Comparison of ENCODE assay signal across 18 cellular contexts in genomic region chr10:119677126-119677525, GRCh38. TPM values are rescaled to one million over a fixed set of nuclear protein-coding genes. Genes with fewer than 3 reads are reported as not detected.
DNase-seq lines count a peak whose midpoint lies in the region; ATAC-seq and TF ChIP-seq lines count a peak whose summit lies in the region.
"Had no signal": no experiment of that assay in that cellular context is flagged by ENCODE, and none has a peak within 500 bp of the region (broad histone marks: within the 10 kb centered on the region; RNA-seq: fewer than 3 reads in every experiment).

No MANE protein-coding gene starts in this region.

- H3K27me3 ChIP-seq in A673 (replicated peaks; ENCODE audit: insufficient read depth, low read depth, low read length, poor library complexity) (no peaks in the 10 kb centered on the region), Panc1 (ENCODE audit: control insufficient read depth, insufficient read depth, low read length) (no peaks in the 10 kb centered on the region), endodermal cell (ENCODE audit: control insufficient read depth, insufficient read depth, low read length, poor library complexity, severe bottlenecking) (no peaks in the 10 kb centered on the region)
- H3K27me3 ChIP-seq: BLaER1 had no signal

- TF ChIP-seq CTCF in A673 (conservative IDR thresholded peaks at IDR 0.05; ENCODE audit: low read depth, low read length), result no peak
- TF ChIP-seq CTCF in Calu3 (IDR thresholded peaks at IDR 0.05; ENCODE audit: unreplicated experiment), result no peak
- no peak for TF ChIP-seq CTCF in Panc1 (IDR thresholded peaks at IDR 0.05)
- no peak for TF ChIP-seq CTCF in endodermal cell (conservative IDR thresholded peaks at IDR 0.05)

- H3K27me3 Mint-ChIP-seq in Calu3 (ENCODE audit: unreplicated experiment) (no peaks in the 10 kb centered on the region), endodermal cell (ENCODE audit: insufficient read depth) (peaks cover 2% of the 10 kb centered on the region)

- in situ Hi-C loops in Panc1 (cut with HindIII; ENCODE audit: low pct_unique_long_range_greater_than_20kb, low sequenced_read_pairs), result no loop called here

- BruUV-seq in A673 (replicated peaks; lab: Mats Ljungman, UMichigan) (TSS peak; percentile 66), Calu3 (replicated peaks; lab: Mats Ljungman, UMichigan) (TSS peak; percentile 52), Panc1 (replicated peaks; lab: Mats Ljungman, UMichigan) (TSS peak; percentile 86)

- H3K4me3 Mint-ChIP-seq in Calu3 (ENCODE audit: low read depth, unreplicated experiment) (no peak overlapping the region), endodermal cell (no peak overlapping the region)
- H3K4me3 Mint-ChIP-seq: CD8-positive, alpha-beta T cell had no signal

- ATAC-seq in Panc1, result no peak
- ATAC-seq in HG03342 (IDR thresholded peaks at IDR 0.05; ENCODE audit: unreplicated experiment), result no peak
- ATAC-seq: A549; CD8-positive, alpha-beta T cell; SK-N-SH treated with all-trans-retinoic acid at 6 μM for 48 hours had no signal

- WGBS in endodermal cell (ENCODE audit: insufficient coverage in 1 of 2, insufficient read length in 1 of 2), 2 experiments, result 92 to 94% methylated on average over 5 to 6 of the region's 6 CpGs

- H3K9me3 ChIP-seq in A673 (ENCODE audit: low read depth, low read length, poor library complexity, severe bottlenecking), result no peaks in the 10 kb centered on the region
- no peaks in the 10 kb centered on the region for H3K9me3 ChIP-seq in Panc1 (ENCODE audit: control insufficient read depth, insufficient read depth, low read depth, low read length)
- H3K9me3 ChIP-seq in endodermal cell (ENCODE audit: control insufficient read depth, low read length), result no peaks in the 10 kb centered on the region
- H3K9me3 ChIP-seq: A549, BLaER1 had no signal

- H3K27ac Mint-ChIP-seq in Calu3 (ENCODE audit: unreplicated experiment) (no peak overlapping the region), endodermal cell (peak overlapping the region; percentile 23)
- H3K27ac Mint-ChIP-seq: CD8-positive, alpha-beta T cell had no signal

- H3K36me3 Mint-ChIP-seq in Calu3 (ENCODE audit: insufficient read depth, unreplicated experiment) (peaks cover 30% of the 10 kb centered on the region), endodermal cell (ENCODE audit: low read depth) (peaks cover 35% of the 10 kb centered on the region)

- DNase-seq in A673 (ENCODE audit: low spot score), result no peak
- DNase-seq in Calu3, result no peak
- DNase-seq in Panc1 (ENCODE audit: low read depth, low spot score), result no peak
- no peak for DNase-seq in endodermal cell
- DNase-seq in NCI-H146 (lab: John Stamatoyannopoulos, UW), result no peak
- DNase-seq in NOMO-1 treated with DMSO at 0.1 percent for 48 hours (lab: John Stamatoyannopoulos, UW; ENCODE audit: unreplicated experiment), result no peak
- no peak for DNase-seq in NCI-H2171 (lab: John Stamatoyannopoulos, UW)
- DNase-seq: CD8-positive, alpha-beta T cell; GDM1; NCI-H1105; NCI-H2029 treated with DMSO at 0.1 percent for 48 hours; NCI-H446; NCI-H526 treated with DMSO at 0.1 percent for 48 hours had no signal

- H3K36me3 ChIP-seq in A673 (ENCODE audit: insufficient read depth, low read length, poor library complexity, severe bottlenecking) (peaks cover 43% of the 10 kb centered on the region), Panc1 (ENCODE audit: control insufficient read depth, insufficient read depth, low read length) (peaks cover 17% of the 10 kb centered on the region), endodermal cell (ENCODE audit: control insufficient read depth, insufficient read depth, low read length) (peaks cover 51% of the 10 kb centered on the region)

- no peak overlapping the region for H3K27ac ChIP-seq in A673 (ENCODE audit: low read depth, low read length, poor library complexity, severe bottlenecking)
- peak overlapping the region; percentile 69 for H3K27ac ChIP-seq in Panc1 (ENCODE audit: low read length)
- no peak overlapping the region for H3K27ac ChIP-seq in endodermal cell (ENCODE audit: low read depth, low read length)
- H3K27ac ChIP-seq: BLaER1, KMS-11 had no signal

- peaks cover 25% of the 10 kb centered on the region for H3K4me1 Mint-ChIP-seq in Calu3 (ENCODE audit: low read depth, unreplicated experiment)
- peaks cover 14% of the 10 kb centered on the region for H3K4me1 Mint-ChIP-seq in endodermal cell

- no peaks in the 10 kb centered on the region for H3K9me3 Mint-ChIP-seq in Calu3 (ENCODE audit: low read depth, unreplicated experiment)
- peaks cover 5% of the 10 kb centered on the region for H3K9me3 Mint-ChIP-seq in endodermal cell
- H3K9me3 Mint-ChIP-seq: CD8-positive, alpha-beta T cell had no signal

- no peak overlapping the region for H3K4me3 ChIP-seq in A673 (ENCODE audit: low read depth, low read length, poor library complexity, severe bottlenecking)
- no peak overlapping the region for H3K4me3 ChIP-seq in Panc1 (ENCODE audit: low read depth in 2 of 2, low read length in 2 of 2)
- H3K4me3 ChIP-seq in endodermal cell (ENCODE audit: low read length), result no peak overlapping the region
- H3K4me3 ChIP-seq: A549, BLaER1 had no signal

- no peak overlapping the region for H3K9ac ChIP-seq in endodermal cell (ENCODE audit: extremely low read depth, low read length, poor library complexity, severe bottlenecking)
- H3K9ac ChIP-seq: BLaER1, KMS-11 had no signal

- intact Hi-C loops in A673 (cut with micrococcal nuclease; ENCODE audit: unreplicated experiment), result no loop called here
- intact Hi-C loops in Calu3 (cut with micrococcal nuclease; ENCODE audit: unreplicated experiment), result no loop called here
- intact Hi-C loops in Panc1 (cut with micrococcal nuclease; ENCODE audit: unreplicated experiment), result no loop called here

- POLR2A ChIA-PET in A673 (lab: Charles Lee; ENCODE audit: low non-redundant PET) (no interaction called here), Panc1 (lab: Charles Lee) (interaction anchor here (0.7 kb wide), 1 partner anchor 9 kb away, joined by 3 read pairs; no protein-coding TSS in a partner anchor)

- CTCF ChIA-PET in A673 (lab: Charles Lee), result no interaction called here
- CTCF ChIA-PET in Calu3 (lab: Charles Lee), result no interaction called here
- CTCF ChIA-PET in Panc1 (lab: Charles Lee), result no interaction called here

- peaks cover 16% of the 10 kb centered on the region for H3K4me1 ChIP-seq in A673 (ENCODE audit: insufficient read depth, low read length, poor library complexity, severe bottlenecking)
- H3K4me1 ChIP-seq in Panc1 (ENCODE audit: control insufficient read depth, insufficient read depth, low read length), result peaks cover 88% of the 10 kb centered on the region
- no peaks in the 10 kb centered on the region for H3K4me1 ChIP-seq in endodermal cell (ENCODE audit: control insufficient read depth, insufficient read depth, low read length)

RNA-seq across cellular contexts. Expression of gene BAG3, which starts 25.9 kb away (rescaled TPM):
- total RNA-seq in A673 (2021) (56.5 and 57.6 TPM in 2 replicates), Calu3 (2022) (29.6 and 35.2 TPM in 2 replicates), Panc1 (2021; ENCODE audit: unreplicated experiment) (131 TPM), endodermal cell (10 to 100 TPM; 13.4 to 19.5 TPM)
- 204 TPM for polyA plus RNA-seq in Panc1 (2012; ENCODE audit: insufficient read length)
- 22.3 TPM for polyA plus RNA-seq in endodermal cell (2013, experiment 1 of 2)
- 24.9 TPM for polyA plus RNA-seq in endodermal cell (2013, experiment 2 of 2)

RNA-seq across cellular contexts. Expression of gene INPP5F, which starts 48.7 kb away (rescaled TPM):
- total RNA-seq in A673 (2021) (20.0 and 22.0 TPM in 2 replicates), Calu3 (2022) (6.9 and 7.3 TPM in 2 replicates), Panc1 (2021; ENCODE audit: unreplicated experiment) (26.7 TPM), endodermal cell (10 to 100 TPM; 74.4 to 75.6 TPM)
- polyA plus RNA-seq in Panc1 (2012; ENCODE audit: insufficient read length), result 12.2 TPM
- polyA plus RNA-seq in endodermal cell (2013, experiment 1 of 2), result 116 TPM
- 115 TPM for polyA plus RNA-seq in endodermal cell (2013, experiment 2 of 2)
